16 cellular contexts compared by ENCODE assay signal in genomic region chr9:70576121-70576520, GRCh38.
DNase-seq lines count a peak whose midpoint lies in the region; ATAC-seq and TF ChIP-seq lines count a peak whose summit lies in the region.
"Had no signal": no experiment of that assay in that cellular context is flagged by ENCODE, and none has a peak within 500 bp of the region (broad histone marks: within the 10 kb centered on the region; RNA-seq: fewer than 3 reads in every experiment).

No MANE protein-coding gene starts in this region.

- no peak overlapping the region for H4K8ac ChIP-seq in mesenchymal stem cell (ENCODE audit: low read length)

- no peak overlapping the region for H2BK5ac ChIP-seq in mesenchymal stem cell (ENCODE audit: low read depth, low read length, poor library complexity, severe bottlenecking)

- no peak overlapping the region for H2BK15ac ChIP-seq in mesenchymal stem cell (ENCODE audit: low read depth, poor library complexity, severe bottlenecking)

- no peaks in the 10 kb centered on the region for H3K79me1 ChIP-seq in mesenchymal stem cell (replicated peaks; ENCODE audit: low read length, poor library complexity, severe bottlenecking)

- no peak overlapping the region for H4K91ac ChIP-seq in mesenchymal stem cell (ENCODE audit: low read length)

- no peaks in the 10 kb centered on the region for H3K4me1 ChIP-seq in mesenchymal stem cell (ENCODE audit: control insufficient read depth, insufficient read depth, low read depth, low read length)

- TF ChIP-seq CTCF in fibroblast of mammary gland (conservative IDR thresholded peaks at IDR 0.05; ENCODE audit: control insufficient read depth, insufficient read depth, low read depth, low read length): no peak

- no peak overlapping the region for H3K27ac ChIP-seq in mesenchymal stem cell (ENCODE audit: low read length, poor library complexity, severe bottlenecking)
- H3K27ac ChIP-seq: BLaER1 had no signal

- H3K4me2 ChIP-seq in mesenchymal stem cell (ENCODE audit: low read length, poor library complexity, severe bottlenecking): no peak overlapping the region
- H3K4me2 ChIP-seq: BLaER1, GM23338 had no signal

- no peak overlapping the region for H3K14ac ChIP-seq in mesenchymal stem cell (ENCODE audit: low read length in 2 of 2)

- WGBS in mesenchymal stem cell: 98% methylated on average over 2 of the region's 2 CpGs

- H3K9me3 ChIP-seq in mesenchymal stem cell (ENCODE audit: control insufficient read depth, low read length): no peaks in the 10 kb centered on the region
- H3K9me3 ChIP-seq: BLaER1 had no signal

- H3K27me3 ChIP-seq in mesenchymal stem cell (ENCODE audit: control insufficient read depth in 1 of 2, insufficient read depth in 1 of 2, low read length in 2 of 2): no peaks in the 10 kb centered on the region
- H3K27me3 ChIP-seq: BLaER1 had no signal

- H3K18ac ChIP-seq in mesenchymal stem cell (ENCODE audit: low read depth in 1 of 2, low read length in 2 of 2): no peak overlapping the region

- H2BK120ac ChIP-seq in mesenchymal stem cell (ENCODE audit: low read depth, low read length): no peak overlapping the region

- no peak overlapping the region for H2AFZ ChIP-seq in mesenchymal stem cell (ENCODE audit: low read depth, low read length)
- H2AFZ ChIP-seq: GM23338 had no signal

- no peak overlapping the region for H3K9ac ChIP-seq in mesenchymal stem cell (ENCODE audit: low read length)
- H3K9ac ChIP-seq: BLaER1 had no signal

- H3K4me3 ChIP-seq in fibroblast of mammary gland (ENCODE audit: control insufficient read depth, low read depth, low read length) (no peak overlapping the region), mesenchymal stem cell (ENCODE audit: insufficient read depth in 1 of 2, low read depth in 1 of 2, low read length in 2 of 2) (no peak overlapping the region)
- H3K4me3 ChIP-seq: BLaER1, GM23338 had no signal

- DNase-seq in EH (ENCODE audit: low read depth) (peak; percentile 26), fibroblast of mammary gland (ENCODE audit: low read depth) (peak; percentile 26), mesenchymal stem cell (peak; percentile 76), NCI-H1436 (lab: John Stamatoyannopoulos, UW) (no peak)
- no peak for DNase-seq in central memory CD4-positive, alpha-beta T cell
- DNase-seq: Calu3; CD4-positive, alpha-beta memory T cell; COR-L47; DMS53; DMS79 treated with DMSO at 0.1 percent for 48 hours; H9 had no signal

- ATAC-seq in HG02678 (IDR thresholded peaks at IDR 0.05; ENCODE audit: unreplicated experiment): no peak
- ATAC-seq in GM18517 (IDR thresholded peaks at IDR 0.05; ENCODE audit: unreplicated experiment): no peak
- ATAC-seq: GM23338, HCT116 had no signal

- no peak overlapping the region for H2BK12ac ChIP-seq in mesenchymal stem cell (ENCODE audit: low read length in 2 of 2)

- H3K4ac ChIP-seq in mesenchymal stem cell (ENCODE audit: low read depth in 1 of 2, low read length in 2 of 2): no peak overlapping the region

- H2AK5ac ChIP-seq in mesenchymal stem cell (ENCODE audit: low read length, severe bottlenecking): no peak overlapping the region

- H3K36me3 ChIP-seq in mesenchymal stem cell (ENCODE audit: control insufficient read depth in 1 of 2, insufficient read depth in 2 of 2, low read depth in 1 of 2, low read length in 2 of 2): no peaks in the 10 kb centered on the region
- H3K36me3 ChIP-seq: BLaER1 had no signal

- H3K23ac ChIP-seq in mesenchymal stem cell (ENCODE audit: low read length in 2 of 2): no peak overlapping the region

Comparison
In these comparisons a context has a peak if more than half of its experiments do, and no peak if none do; other contexts are left out.
1. DNase-seq: peak in EH (single experiment), fibroblast of mammary gland (single experiment) and mesenchymal stem cell (single experiment); none in central memory CD4-positive, alpha-beta T cell (single experiment) and NCI-H1436 (single experiment).